ENCODE assay signal across 16 cellular contexts in the genomic region with DNA sequence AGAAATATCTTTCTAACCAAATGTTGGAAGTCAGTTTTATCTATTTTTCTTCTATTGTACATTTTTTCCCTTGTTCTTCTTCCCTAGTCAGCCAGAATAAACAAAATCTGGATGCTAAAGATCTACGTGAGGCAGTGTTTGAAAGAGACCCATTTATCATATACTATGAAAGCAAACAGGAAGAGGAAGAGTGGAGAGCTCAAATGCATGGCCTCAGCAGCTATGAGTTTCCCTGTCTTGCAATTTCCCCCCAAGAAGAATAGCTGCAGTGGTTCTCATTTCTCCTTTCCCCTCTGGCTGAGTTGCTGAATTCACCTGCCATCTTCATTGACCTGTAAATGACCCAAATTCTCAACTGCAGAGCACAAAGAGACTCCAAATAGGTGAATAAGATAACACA.
DNase-seq lines count a peak whose midpoint lies in the region; ATAC-seq, FAIRE-seq and TF ChIP-seq lines count a peak whose summit lies in the region.
"Had no signal": no experiment of that assay in that cellular context is flagged by ENCODE, and none has a peak within 500 bp of the region (broad histone marks: within the 10 kb centered on the region; RNA-seq: fewer than 3 reads in every experiment).

No MANE protein-coding gene starts in this region.

- intact Hi-C loops in right lobe of liver (cut with DNase I) = no loop called here
- intact Hi-C loops in HepG2 (cut with micrococcal nuclease; ENCODE audit: unreplicated experiment) = no loop called here
- intact Hi-C loops in dendritic cell treated with granulocyte-macrophage colony-stimulating factor and Interleukin-4, amounts not matched to agents 40 ng/mL and 50 ng/mL, for 4 days (cut with micrococcal nuclease) = no loop called here

- peak overlapping the region; percentile 58 for H3K27ac Mint-ChIP-seq in dendritic cell treated with granulocyte-macrophage colony-stimulating factor and Interleukin-4, amounts not matched to agents 40 ng/mL and 50 ng/mL, for 4 days
- H3K27ac Mint-ChIP-seq: B cell; CD4-positive, alpha-beta memory T cell had no signal

- no peaks in the 10 kb centered on the region for H4K20me1 ChIP-seq in HepG2 (ENCODE audit: insufficient read depth, low read length)

- H3K4me3 Mint-ChIP-seq in dendritic cell treated with granulocyte-macrophage colony-stimulating factor and Interleukin-4, amounts not matched to agents 40 ng/mL and 50 ng/mL, for 4 days = no peak overlapping the region
- H3K4me3 Mint-ChIP-seq: B cell; CD4-positive, alpha-beta memory T cell had no signal

- CTCF ChIA-PET in HepG2 (lab: Yijun Ruan, JAX; ENCODE audit: low intra/inter-chr PET ratio, low total read pairs) = no interaction called here

- TF ChIP-seq RAD21 in HepG2 (CRISPR knock-in tag; IDR thresholded peaks at IDR 0.05) = no peak

- no peaks in the 10 kb centered on the region for H3K36me3 ChIP-seq in right lobe of liver
- H3K36me3 ChIP-seq in HepG2 (replicated peaks in 1 of 2; ENCODE audit: control insufficient read depth in 1 of 2, insufficient read depth in 2 of 2, low read length in 2 of 2) = no peaks in the 10 kb centered on the region

- peaks cover 9% of the 10 kb centered on the region for H3K9me3 Mint-ChIP-seq in dendritic cell treated with granulocyte-macrophage colony-stimulating factor and Interleukin-4, amounts not matched to agents 40 ng/mL and 50 ng/mL, for 4 days

- no peak for TF ChIP-seq POLR2A in right lobe of liver (IDR thresholded peaks at IDR 0.05)
- TF ChIP-seq POLR2A in HepG2 (IDR thresholded peaks at IDR 0.05; ENCODE audit: insufficient read depth in 1 of 2, low read depth in 2 of 2, low read length in 2 of 2) = no peak

- TF ChIP-seq CTCF in right lobe of liver (IDR thresholded peaks at IDR 0.05) (no peak), HepG2 (CRISPR knock-in tag; IDR thresholded peaks at IDR 0.05) (no peak)

- no peak for FAIRE-seq in HepG2 (lab: Jason Lieb, UNC)
- FAIRE-seq: A204.1, GM12878, GM18507 had no signal

- 40% methylated on average over 1 of the region's 1 CpG for WGBS in right lobe of liver (ENCODE audit: insufficient coverage, low coverage, low lambda C conversion rate, missing lambda C conversion rate)
- WGBS in HepG2 (ENCODE audit: low lambda C conversion rate) = 56% methylated on average over 1 of the region's 1 CpG

- peaks cover 7% of the 10 kb centered on the region for H3K27me3 Mint-ChIP-seq in dendritic cell treated with granulocyte-macrophage colony-stimulating factor and Interleukin-4, amounts not matched to agents 40 ng/mL and 50 ng/mL, for 4 days
- H3K27me3 Mint-ChIP-seq: B cell; CD4-positive, alpha-beta memory T cell had no signal

- no peak overlapping the region for H3K9ac ChIP-seq in HepG2 (ENCODE audit: insufficient read depth, low read depth, low read length)
- H3K9ac ChIP-seq: GM23248 had no signal

- H3K27ac ChIP-seq in right lobe of liver (no peak overlapping the region), HepG2 (ENCODE audit: extremely low read length, insufficient read depth, low read length) (no peak overlapping the region)
- H3K27ac ChIP-seq: GM23248 had no signal

- no peaks in the 10 kb centered on the region for H3K36me3 Mint-ChIP-seq in dendritic cell treated with granulocyte-macrophage colony-stimulating factor and Interleukin-4, amounts not matched to agents 40 ng/mL and 50 ng/mL, for 4 days (ENCODE audit: low read depth)
- H3K36me3 Mint-ChIP-seq: CD4-positive, alpha-beta memory T cell had no signal

- H3K4me3 ChIP-seq in right lobe of liver = no peak overlapping the region
- no peak overlapping the region for H3K4me3 ChIP-seq in HepG2 (replicated peaks in 1 of 3; ENCODE audit: insufficient read depth in 1 of 3, low read depth in 2 of 3, low read length in 3 of 3)
- H3K4me3 ChIP-seq: GM12878, GM23248 had no signal

- H3K9me3 ChIP-seq in right lobe of liver (no peaks in the 10 kb centered on the region), HepG2 (ENCODE audit: low read length) (no peaks in the 10 kb centered on the region)

- POLR2A ChIA-PET in HepG2 (lab: Yijun Ruan, JAX) = no interaction called here

- H3K4me2 ChIP-seq in HepG2 (ENCODE audit: low read depth, low read length) = no peak overlapping the region

- H3K27me3 ChIP-seq in right lobe of liver (no peaks in the 10 kb centered on the region), HepG2 (ENCODE audit: control insufficient read depth in 1 of 2, insufficient read depth in 2 of 2, low read length in 2 of 2) (0 out of 5 replicates have a peak, but pooled peaks cover 0 to 3% of the 10 kb centered on the region in 2 experiments)

- H3K4me1 Mint-ChIP-seq in dendritic cell treated with granulocyte-macrophage colony-stimulating factor and Interleukin-4, amounts not matched to agents 40 ng/mL and 50 ng/mL, for 4 days (ENCODE audit: low read depth) = peaks cover 32% of the 10 kb centered on the region
- H3K4me1 Mint-ChIP-seq: B cell; CD4-positive, alpha-beta memory T cell had no signal

- DNase-seq in right lobe of liver (no peak), HepG2 (ENCODE audit: low spot score) (no peak), NOMO-1 treated with DMSO at 0.1 percent for 48 hours (lab: John Stamatoyannopoulos, UW; ENCODE audit: unreplicated experiment) (peak; percentile 65), NCI-H526 (lab: John Stamatoyannopoulos, UW) (no peak)
- no peak for DNase-seq in effector CD8-positive, alpha-beta T cell (lab: John Stamatoyannopoulos, UW)
- DNase-seq: C1 segment of cervical spinal cord; CD4-positive, alpha-beta memory T cell; DMS79; GM23248; H7 had no signal

- TF ChIP-seq EP300 in HepG2 (IDR thresholded peaks at IDR 0.05; ENCODE audit: low read depth in 2 of 2, low read length in 2 of 2) (no peak), HepG2 (CRISPR knock-in tag; IDR thresholded peaks at IDR 0.05; ENCODE audit: borderline replicate concordance) (no peak)

- no TSS peak for BruUV-seq in HepG2 (replicated peaks; lab: Mats Ljungman, UMichigan)

- no peak overlapping the region for H2AFZ ChIP-seq in HepG2 (ENCODE audit: low read length)
- H2AFZ ChIP-seq: GM23248 had no signal

- in situ Hi-C loops in HepG2 (cut with HindIII; ENCODE audit: extremely low pct_ligation_motif_present, low pct_unique_long_range_greater_than_20kb) = no loop called here

- ATAC-seq in right lobe of liver (peak; percentile 27 to 62 (median 48)), HepG2 (no peak), HG02759 (IDR thresholded peaks at IDR 0.05; ENCODE audit: unreplicated experiment) (no peak)
- ATAC-seq: GM12878 had no signal

- H3K4me1 ChIP-seq in right lobe of liver (no peaks in the 10 kb centered on the region), HepG2 (ENCODE audit: insufficient read depth, low read length) (no peaks in the 10 kb centered on the region)

- no peaks in the 10 kb centered on the region for H3K79me2 ChIP-seq in HepG2 (ENCODE audit: insufficient read depth, low read length)

TF ChIP-seq in HepG2, 621 proteins besides CTCF, POLR2A, EP300 and RAD21 (continues in another document):
- TF ChIP-seq ISL2 (CRISPR knock-in tag; IDR thresholded peaks at IDR 0.05) = no peak
- no peak for TF ChIP-seq ZNF225 (CRISPR knock-in tag; IDR thresholded peaks at IDR 0.05)
- TF ChIP-seq MEIS1 (CRISPR knock-in tag; IDR thresholded peaks at IDR 0.05; ENCODE audit: borderline replicate concordance) = no peak
- no peak for TF ChIP-seq ZNF383 (CRISPR knock-in tag; IDR thresholded peaks at IDR 0.05; ENCODE audit: borderline replicate concordance)
- no peak for TF ChIP-seq ATRX (CRISPR knock-in tag; IDR thresholded peaks at IDR 0.05; ENCODE audit: borderline replicate concordance)
- TF ChIP-seq IRF2 (CRISPR knock-in tag; IDR thresholded peaks at IDR 0.05) = no peak
- TF ChIP-seq, protein P1, sequence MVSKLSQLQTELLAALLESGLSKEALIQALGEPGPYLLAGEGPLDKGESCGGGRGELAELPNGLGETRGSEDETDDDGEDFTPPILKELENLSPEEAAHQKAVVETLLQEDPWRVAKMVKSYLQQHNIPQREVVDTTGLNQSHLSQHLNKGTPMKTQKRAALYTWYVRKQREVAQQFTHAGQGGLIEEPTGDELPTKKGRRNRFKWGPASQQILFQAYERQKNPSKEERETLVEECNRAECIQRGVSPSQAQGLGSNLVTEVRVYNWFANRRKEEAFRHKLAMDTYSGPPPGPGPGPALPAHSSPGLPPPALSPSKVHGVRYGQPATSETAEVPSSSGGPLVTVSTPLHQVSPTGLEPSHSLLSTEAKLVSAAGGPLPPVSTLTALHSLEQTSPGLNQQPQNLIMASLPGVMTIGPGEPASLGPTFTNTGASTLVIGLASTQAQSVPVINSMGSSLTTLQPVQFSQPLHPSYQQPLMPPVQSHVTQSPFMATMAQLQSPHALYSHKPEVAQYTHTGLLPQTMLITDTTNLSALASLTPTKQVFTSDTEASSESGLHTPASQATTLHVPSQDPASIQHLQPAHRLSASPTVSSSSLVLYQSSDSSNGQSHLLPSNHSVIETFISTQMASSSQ (IDR thresholded peaks at IDR 0.05; ENCODE audit: low read depth) = no peak
- TF ChIP-seq, protein P1 (CRISPR knock-in tag; IDR thresholded peaks at IDR 0.05; ENCODE audit: borderline replicate concordance) = no peak
- TF ChIP-seq, protein P2, sequence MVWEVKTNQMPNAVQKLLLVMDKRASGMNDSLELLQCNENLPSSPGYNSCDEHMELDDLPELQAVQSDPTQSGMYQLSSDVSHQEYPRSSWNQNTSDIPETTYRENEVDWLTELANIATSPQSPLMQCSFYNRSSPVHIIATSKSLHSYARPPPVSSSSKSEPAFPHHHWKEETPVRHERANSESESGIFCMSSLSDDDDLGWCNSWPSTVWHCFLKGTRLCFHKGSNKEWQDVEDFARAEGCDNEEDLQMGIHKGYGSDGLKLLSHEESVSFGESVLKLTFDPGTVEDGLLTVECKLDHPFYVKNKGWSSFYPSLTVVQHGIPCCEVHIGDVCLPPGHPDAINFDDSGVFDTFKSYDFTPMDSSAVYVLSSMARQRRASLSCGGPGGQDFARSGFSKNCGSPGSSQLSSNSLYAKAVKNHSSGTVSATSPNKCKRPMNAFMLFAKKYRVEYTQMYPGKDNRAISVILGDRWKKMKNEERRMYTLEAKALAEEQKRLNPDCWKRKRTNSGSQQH (CRISPR knock-in tag; IDR thresholded peaks at IDR 0.05; ENCODE audit: low read depth) = no peak
- no peak for TF ChIP-seq MTA1 (CRISPR knock-in tag; IDR thresholded peaks at IDR 0.05; ENCODE audit: borderline replicate concordance)

Comparison
In these comparisons a context has a peak if more than half of its experiments do, and no peak if none do; other contexts are left out.
1. ATAC-seq: peak in right lobe of liver (4 of 4); none in HepG2 (single experiment) and HG02759 (single experiment).